1 cellular context compared by ENCODE assay signal in the genomic region with DNA sequence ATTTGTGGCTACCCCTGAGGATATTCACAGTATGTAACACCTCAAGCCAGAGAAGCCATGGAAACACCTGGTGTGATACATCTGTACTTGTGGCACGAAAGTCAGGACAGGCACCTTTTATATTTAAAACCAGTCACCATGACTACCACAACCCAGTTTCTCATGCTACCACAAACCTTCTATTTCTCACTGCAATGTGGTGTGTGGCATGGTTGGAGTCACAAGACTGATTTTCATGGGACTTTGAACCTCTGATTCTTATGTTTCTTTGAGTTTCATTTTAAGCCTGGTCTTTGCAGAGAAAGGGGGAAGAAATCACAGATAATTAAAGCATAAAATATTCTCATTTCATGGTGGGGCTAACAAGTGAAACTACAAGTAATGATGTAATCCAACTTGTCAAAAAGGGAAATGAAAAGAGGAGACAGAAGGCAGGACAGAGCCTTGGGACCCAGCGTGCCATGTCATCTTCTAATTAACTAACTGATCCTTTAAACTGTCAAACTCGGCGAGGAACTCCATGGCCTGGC.
TF ChIP-seq lines count a peak whose summit lies in the region.

No MANE protein-coding gene starts in this region.

TF ChIP-seq in GM12878, 131 proteins besides CTCF, POLR2A, EP300 and RAD21 (continued from another document):
- TF ChIP-seq, protein P1, sequence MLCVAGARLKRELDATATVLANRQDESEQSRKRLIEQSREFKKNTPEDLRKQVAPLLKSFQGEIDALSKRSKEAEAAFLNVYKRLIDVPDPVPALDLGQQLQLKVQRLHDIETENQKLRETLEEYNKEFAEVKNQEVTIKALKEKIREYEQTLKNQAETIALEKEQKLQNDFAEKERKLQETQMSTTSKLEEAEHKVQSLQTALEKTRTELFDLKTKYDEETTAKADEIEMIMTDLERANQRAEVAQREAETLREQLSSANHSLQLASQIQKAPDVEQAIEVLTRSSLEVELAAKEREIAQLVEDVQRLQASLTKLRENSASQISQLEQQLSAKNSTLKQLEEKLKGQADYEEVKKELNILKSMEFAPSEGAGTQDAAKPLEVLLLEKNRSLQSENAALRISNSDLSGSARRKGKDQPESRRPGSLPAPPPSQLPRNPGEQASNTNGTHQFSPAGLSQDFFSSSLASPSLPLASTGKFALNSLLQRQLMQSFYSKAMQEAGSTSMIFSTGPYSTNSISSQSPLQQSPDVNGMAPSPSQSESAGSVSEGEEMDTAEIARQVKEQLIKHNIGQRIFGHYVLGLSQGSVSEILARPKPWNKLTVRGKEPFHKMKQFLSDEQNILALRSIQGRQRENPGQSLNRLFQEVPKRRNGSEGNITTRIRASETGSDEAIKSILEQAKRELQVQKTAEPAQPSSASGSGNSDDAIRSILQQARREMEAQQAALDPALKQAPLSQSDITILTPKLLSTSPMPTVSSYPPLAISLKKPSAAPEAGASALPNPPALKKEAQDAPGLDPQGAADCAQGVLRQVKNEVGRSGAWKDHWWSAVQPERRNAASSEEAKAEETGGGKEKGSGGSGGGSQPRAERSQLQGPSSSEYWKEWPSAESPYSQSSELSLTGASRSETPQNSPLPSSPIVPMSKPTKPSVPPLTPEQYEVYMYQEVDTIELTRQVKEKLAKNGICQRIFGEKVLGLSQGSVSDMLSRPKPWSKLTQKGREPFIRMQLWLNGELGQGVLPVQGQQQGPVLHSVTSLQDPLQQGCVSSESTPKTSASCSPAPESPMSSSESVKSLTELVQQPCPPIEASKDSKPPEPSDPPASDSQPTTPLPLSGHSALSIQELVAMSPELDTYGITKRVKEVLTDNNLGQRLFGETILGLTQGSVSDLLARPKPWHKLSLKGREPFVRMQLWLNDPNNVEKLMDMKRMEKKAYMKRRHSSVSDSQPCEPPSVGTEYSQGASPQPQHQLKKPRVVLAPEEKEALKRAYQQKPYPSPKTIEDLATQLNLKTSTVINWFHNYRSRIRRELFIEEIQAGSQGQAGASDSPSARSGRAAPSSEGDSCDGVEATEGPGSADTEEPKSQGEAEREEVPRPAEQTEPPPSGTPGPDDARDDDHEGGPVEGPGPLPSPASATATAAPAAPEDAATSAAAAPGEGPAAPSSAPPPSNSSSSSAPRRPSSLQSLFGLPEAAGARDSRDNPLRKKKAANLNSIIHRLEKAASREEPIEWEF (IDR thresholded peaks at IDR 0.05; ENCODE audit: insufficient replicate concordance, low read depth, low read length) = no peak
- TF ChIP-seq ZSCAN29 (IDR thresholded peaks at IDR 0.05) = no peak
- peak; percentile 70; the same call in 1 of the 2 replicates for TF ChIP-seq TBL1XR1 (IDR thresholded peaks at IDR 0.05; ENCODE audit: low read depth, low read length)
- TF ChIP-seq TCF3 (IDR thresholded peaks at IDR 0.05; ENCODE audit: borderline replicate concordance, insufficient read depth, low read depth, low read length) = peak; percentile 89
- TF ChIP-seq, protein P2, sequence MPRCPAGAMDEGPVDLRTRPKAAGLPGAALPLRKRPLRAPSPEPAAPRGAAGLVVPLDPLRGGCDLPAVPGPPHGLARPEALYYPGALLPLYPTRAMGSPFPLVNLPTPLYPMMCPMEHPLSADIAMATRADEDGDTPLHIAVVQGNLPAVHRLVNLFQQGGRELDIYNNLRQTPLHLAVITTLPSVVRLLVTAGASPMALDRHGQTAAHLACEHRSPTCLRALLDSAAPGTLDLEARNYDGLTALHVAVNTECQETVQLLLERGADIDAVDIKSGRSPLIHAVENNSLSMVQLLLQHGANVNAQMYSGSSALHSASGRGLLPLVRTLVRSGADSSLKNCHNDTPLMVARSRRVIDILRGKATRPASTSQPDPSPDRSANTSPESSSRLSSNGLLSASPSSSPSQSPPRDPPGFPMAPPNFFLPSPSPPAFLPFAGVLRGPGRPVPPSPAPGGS (IDR thresholded peaks at IDR 0.05; ENCODE audit: borderline replicate concordance, insufficient read depth, low read depth, low read length, poor library complexity, severe bottlenecking) = peak; percentile 72
- TF ChIP-seq, protein P3, sequence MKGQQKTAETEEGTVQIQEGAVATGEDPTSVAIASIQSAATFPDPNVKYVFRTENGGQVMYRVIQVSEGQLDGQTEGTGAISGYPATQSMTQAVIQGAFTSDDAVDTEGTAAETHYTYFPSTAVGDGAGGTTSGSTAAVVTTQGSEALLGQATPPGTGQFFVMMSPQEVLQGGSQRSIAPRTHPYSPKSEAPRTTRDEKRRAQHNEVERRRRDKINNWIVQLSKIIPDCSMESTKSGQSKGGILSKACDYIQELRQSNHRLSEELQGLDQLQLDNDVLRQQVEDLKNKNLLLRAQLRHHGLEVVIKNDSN (IDR thresholded peaks at IDR 0.05; ENCODE audit: borderline replicate concordance, extremely low read length, insufficient read depth, low read depth, low read length) = no peak
- TF ChIP-seq FOS (IDR thresholded peaks at IDR 0.05; ENCODE audit: borderline replicate concordance, extremely low read depth, insufficient read length) = no peak
- peak; percentile 65 for TF ChIP-seq PML (IDR thresholded peaks at IDR 0.05; ENCODE audit: low read length)
- peak; percentile 70 for TF ChIP-seq JUNB (IDR thresholded peaks at IDR 0.05)
- no peak for TF ChIP-seq ZNF384 (IDR thresholded peaks at IDR 0.05; ENCODE audit: borderline replicate concordance, low read depth, low read length)
- TF ChIP-seq, protein P4, sequence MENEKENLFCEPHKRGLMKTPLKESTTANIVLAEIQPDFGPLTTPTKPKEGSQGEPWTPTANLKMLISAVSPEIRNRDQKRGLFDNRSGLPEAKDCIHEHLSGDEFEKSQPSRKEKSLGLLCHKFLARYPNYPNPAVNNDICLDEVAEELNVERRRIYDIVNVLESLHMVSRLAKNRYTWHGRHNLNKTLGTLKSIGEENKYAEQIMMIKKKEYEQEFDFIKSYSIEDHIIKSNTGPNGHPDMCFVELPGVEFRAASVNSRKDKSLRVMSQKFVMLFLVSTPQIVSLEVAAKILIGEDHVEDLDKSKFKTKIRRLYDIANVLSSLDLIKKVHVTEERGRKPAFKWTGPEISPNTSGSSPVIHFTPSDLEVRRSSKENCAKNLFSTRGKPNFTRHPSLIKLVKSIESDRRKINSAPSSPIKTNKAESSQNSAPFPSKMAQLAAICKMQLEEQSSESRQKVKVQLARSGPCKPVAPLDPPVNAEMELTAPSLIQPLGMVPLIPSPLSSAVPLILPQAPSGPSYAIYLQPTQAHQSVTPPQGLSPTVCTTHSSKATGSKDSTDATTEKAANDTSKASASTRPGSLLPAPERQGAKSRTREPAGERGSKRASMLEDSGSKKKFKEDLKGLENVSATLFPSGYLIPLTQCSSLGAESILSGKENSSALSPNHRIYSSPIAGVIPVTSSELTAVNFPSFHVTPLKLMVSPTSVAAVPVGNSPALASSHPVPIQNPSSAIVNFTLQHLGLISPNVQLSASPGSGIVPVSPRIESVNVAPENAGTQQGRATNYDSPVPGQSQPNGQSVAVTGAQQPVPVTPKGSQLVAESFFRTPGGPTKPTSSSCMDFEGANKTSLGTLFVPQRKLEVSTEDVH (IDR thresholded peaks at IDR 0.05; ENCODE audit: low read depth, partially characterized antibody) = no peak
- TF ChIP-seq POLR2AphosphoS5 (IDR thresholded peaks at IDR 0.05; ENCODE audit: low read length) = no peak
- peak; percentile 65 for TF ChIP-seq KLF5 (IDR thresholded peaks at IDR 0.05; ENCODE audit: partially characterized antibody)
- peak; percentile 82 for TF ChIP-seq BCL11A (IDR thresholded peaks at IDR 0.05; ENCODE audit: low read depth, low read length)
- no peak for TF ChIP-seq HDAC6 (IDR thresholded peaks at IDR 0.05; ENCODE audit: unreplicated experiment)
- TF ChIP-seq CBX5 (IDR thresholded peaks at IDR 0.05; ENCODE audit: low read depth) = 0 out of 2 replicates have a peak, but pooled peaks have one; percentile 70
- TF ChIP-seq CHD1 (IDR thresholded peaks at IDR 0.05; ENCODE audit: low read depth, low read length) = no peak
- peak; percentile 86 for TF ChIP-seq NFIC (IDR thresholded peaks at IDR 0.05; ENCODE audit: low read depth, low read length)
- TF ChIP-seq SIN3A (IDR thresholded peaks at IDR 0.05; ENCODE audit: low read depth, low read length) = no peak
- 0 out of 2 replicates have a peak, but pooled peaks have one; percentile 3 for TF ChIP-seq GATAD2B (conservative IDR thresholded peaks at IDR 0.05; ENCODE audit: low read depth)
- no peak for TF ChIP-seq NFXL1 (IDR thresholded peaks at IDR 0.05; ENCODE audit: borderline replicate concordance)
- TF ChIP-seq, protein P5, sequence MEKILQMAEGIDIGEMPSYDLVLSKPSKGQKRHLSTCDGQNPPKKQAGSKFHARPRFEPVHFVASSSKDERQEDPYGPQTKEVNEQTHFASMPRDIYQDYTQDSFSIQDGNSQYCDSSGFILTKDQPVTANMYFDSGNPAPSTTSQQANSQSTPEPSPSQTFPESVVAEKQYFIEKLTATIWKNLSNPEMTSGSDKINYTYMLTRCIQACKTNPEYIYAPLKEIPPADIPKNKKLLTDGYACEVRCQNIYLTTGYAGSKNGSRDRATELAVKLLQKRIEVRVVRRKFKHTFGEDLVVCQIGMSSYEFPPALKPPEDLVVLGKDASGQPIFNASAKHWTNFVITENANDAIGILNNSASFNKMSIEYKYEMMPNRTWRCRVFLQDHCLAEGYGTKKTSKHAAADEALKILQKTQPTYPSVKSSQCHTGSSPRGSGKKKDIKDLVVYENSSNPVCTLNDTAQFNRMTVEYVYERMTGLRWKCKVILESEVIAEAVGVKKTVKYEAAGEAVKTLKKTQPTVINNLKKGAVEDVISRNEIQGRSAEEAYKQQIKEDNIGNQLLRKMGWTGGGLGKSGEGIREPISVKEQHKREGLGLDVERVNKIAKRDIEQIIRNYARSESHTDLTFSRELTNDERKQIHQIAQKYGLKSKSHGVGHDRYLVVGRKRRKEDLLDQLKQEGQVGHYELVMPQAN (conservative IDR thresholded peaks at IDR 0.05) = no peak
- no peak for TF ChIP-seq HDGF (IDR thresholded peaks at IDR 0.05)
- TF ChIP-seq, protein P6, sequence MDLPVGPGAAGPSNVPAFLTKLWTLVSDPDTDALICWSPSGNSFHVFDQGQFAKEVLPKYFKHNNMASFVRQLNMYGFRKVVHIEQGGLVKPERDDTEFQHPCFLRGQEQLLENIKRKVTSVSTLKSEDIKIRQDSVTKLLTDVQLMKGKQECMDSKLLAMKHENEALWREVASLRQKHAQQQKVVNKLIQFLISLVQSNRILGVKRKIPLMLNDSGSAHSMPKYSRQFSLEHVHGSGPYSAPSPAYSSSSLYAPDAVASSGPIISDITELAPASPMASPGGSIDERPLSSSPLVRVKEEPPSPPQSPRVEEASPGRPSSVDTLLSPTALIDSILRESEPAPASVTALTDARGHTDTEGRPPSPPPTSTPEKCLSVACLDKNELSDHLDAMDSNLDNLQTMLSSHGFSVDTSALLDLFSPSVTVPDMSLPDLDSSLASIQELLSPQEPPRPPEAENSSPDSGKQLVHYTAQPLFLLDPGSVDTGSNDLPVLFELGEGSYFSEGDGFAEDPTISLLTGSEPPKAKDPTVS (IDR thresholded peaks at IDR 0.05; ENCODE audit: low read depth, low read length) = no peak
- TF ChIP-seq, protein P7, sequence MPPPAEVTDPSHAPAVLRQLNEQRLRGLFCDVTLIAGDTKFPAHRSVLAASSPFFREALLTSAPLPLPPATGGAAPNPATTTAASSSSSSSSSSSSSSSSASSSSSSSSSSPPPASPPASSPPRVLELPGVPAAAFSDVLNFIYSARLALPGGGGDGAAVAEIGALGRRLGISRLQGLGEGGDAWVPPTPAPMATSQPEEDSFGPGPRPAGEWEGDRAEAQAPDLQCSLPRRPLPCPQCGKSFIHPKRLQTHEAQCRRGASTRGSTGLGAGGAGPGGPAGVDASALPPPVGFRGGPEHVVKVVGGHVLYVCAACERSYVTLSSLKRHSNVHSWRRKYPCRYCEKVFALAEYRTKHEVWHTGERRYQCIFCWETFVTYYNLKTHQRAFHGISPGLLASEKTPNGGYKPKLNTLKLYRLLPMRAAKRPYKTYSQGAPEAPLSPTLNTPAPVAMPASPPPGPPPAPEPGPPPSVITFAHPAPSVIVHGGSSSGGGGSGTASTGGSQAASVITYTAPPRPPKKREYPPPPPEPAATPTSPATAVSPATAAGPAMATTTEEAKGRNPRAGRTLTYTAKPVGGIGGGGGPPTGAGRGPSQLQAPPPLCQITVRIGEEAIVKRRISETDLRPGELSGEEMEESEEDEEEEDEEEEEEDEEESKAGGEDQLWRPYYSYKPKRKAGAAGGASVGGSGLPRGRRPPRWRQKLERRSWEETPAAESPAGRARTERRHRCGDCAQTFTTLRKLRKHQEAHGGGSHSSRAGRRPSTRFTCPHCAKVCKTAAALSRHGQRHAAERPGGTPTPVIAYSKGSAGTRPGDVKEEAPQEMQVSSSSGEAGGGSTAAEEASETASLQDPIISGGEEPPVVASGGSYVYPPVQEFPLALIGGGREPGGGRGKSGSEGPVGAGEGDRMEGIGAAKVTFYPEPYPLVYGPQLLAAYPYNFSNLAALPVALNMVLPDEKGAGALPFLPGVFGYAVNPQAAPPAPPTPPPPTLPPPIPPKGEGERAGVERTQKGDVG (CRISPR knock-in tag; IDR thresholded peaks at IDR 0.05) = no peak
